Comparison of ENCODE assay signal across 35 cellular contexts in genomic region chr1:119370748-119371147, GRCh38. TPM values are rescaled to one million over a fixed set of nuclear protein-coding genes. Genes with fewer than 3 reads are reported as not detected.
"Had no signal": no experiment of that assay in that cellular context is flagged by ENCODE, and none has a peak within 500 bp of the region (broad histone marks: within the 10 kb centered on the region; RNA-seq: fewer than 3 reads in every experiment).

No MANE protein-coding gene starts in this region.

- H3K27ac ChIP-seq: neural progenitor cell, ovary, parathyroid adenoma, psoas muscle, skin epidermis, spleen, suprapubic skin, testis, tibial artery, transverse colon, upper lobe of right lung, uterus had no signal

- ATAC-seq: psoas muscle; right cardiac atrium; sciatic nerve; stimulated activated memory B cell treated with anti-CD40 and anti-IgM and Interleukin-4, amounts not matched to agents 10 μg/mL and 1 μg/mL and 100 μg/mL, for 72 hours; stimulated activated naive CD8-positive, alpha-beta T cell treated with anti-CD3 and anti-CD28 coated beads, Interleukin-15, amount 100 ng/mL, for 72 hours; stimulated activated naive CD8-positive, alpha-beta T cell treated with anti-CD3 and anti-CD28 coated beads, Interleukin-15, Interleukin-2, amounts not matched to agents 100 U/mL and 50 U/mL, for 24 hours; upper lobe of right lung had no signal

- H3K36me3 ChIP-seq: neural progenitor cell, ovary, spleen, suprapubic skin, tibial artery, transverse colon, upper lobe of right lung, uterus had no signal

- H3K27ac Mint-ChIP-seq: natural killer cell; nephron; neural progenitor cell; progenitor cell of endocrine pancreas; stimulated activated memory B cell treated with anti-CD40 and anti-IgM and Interleukin-4, amounts not matched to agents 10 μg/mL and 1 μg/mL and 100 μg/mL, for 72 hours; stimulated activated naive CD8-positive, alpha-beta T cell treated with anti-CD3 and anti-CD28 coated beads, Interleukin-15, amount 100 ng/mL, for 72 hours; type B pancreatic cell had no signal

- H3K27me3 ChIP-seq: neural progenitor cell, ovary, suprapubic skin, testis, transverse colon, upper lobe of right lung, uterus had no signal

- DNase-seq: natural killer cell; occipital lobe; ovary; posterior cingulate gyrus; psoas muscle; right cardiac atrium; spleen; stimulated activated CD4-positive, alpha-beta T cell treated with anti-CD3 and anti-CD28 coated beads, Interleukin-12 subunit alpha, Interleukin-12 subunit beta, amount 100 ng/mL, for 4 hours; stimulated activated CD4-positive, alpha-beta T cell treated with anti-CD3 and anti-CD28 coated beads, Interleukin-1b, Interleukin-23, amount 100 ng/mL, for 48 hours; stimulated activated CD4-positive, alpha-beta T cell treated with anti-CD3 and anti-CD28 coated beads, Interleukin-4, amount 100 ng/mL, for 1 hour; stimulated activated CD4-positive, alpha-beta T cell treated with anti-CD3 and anti-CD28 coated beads, Interleukin-4, amount 100 ng/mL, for 4 hours; stimulated activated CD8-positive, alpha-beta memory T cell treated with anti-CD3 and anti-CD28 coated beads, Interleukin-4, amount 100 ng/mL, for 48 hours; stimulated activated naive CD4-positive, alpha-beta T cell; stimulated activated naive CD8-positive, alpha-beta T cell treated with anti-CD3 and anti-CD28 coated beads, Interleukin-15, amount 100 ng/mL, for 72 hours; stimulated activated naive CD8-positive, alpha-beta T cell treated with anti-CD3 and anti-CD28 coated beads, Interleukin-15, Interleukin-2, amounts not matched to agents 100 U/mL and 50 U/mL, for 24 hours; substantia nigra; testis; tibial artery; transverse colon; upper lobe of right lung; uterus had no signal

- H3K9ac ChIP-seq: neural progenitor cell, parathyroid adenoma had no signal

- H3K4me3 Mint-ChIP-seq: natural killer cell; nephron; neural progenitor cell; stimulated activated memory B cell treated with anti-CD40 and anti-IgM and Interleukin-4, amounts not matched to agents 10 μg/mL and 1 μg/mL and 100 μg/mL, for 72 hours; stimulated activated naive CD8-positive, alpha-beta T cell treated with anti-CD3 and anti-CD28 coated beads, Interleukin-15, amount 100 ng/mL, for 72 hours; type B pancreatic cell had no signal

- H3K9me3 Mint-ChIP-seq: nephron; neural progenitor cell; stimulated activated memory B cell treated with anti-CD40 and anti-IgM and Interleukin-4, amounts not matched to agents 10 μg/mL and 1 μg/mL and 100 μg/mL, for 72 hours; stimulated activated naive CD8-positive, alpha-beta T cell treated with anti-CD3 and anti-CD28 coated beads, Interleukin-15, amount 100 ng/mL, for 72 hours; type B pancreatic cell had no signal

- H3K4me3 ChIP-seq: neural progenitor cell, ovary, psoas muscle, skin epidermis, smooth muscle cell, spleen, suprapubic skin, testis, tibial artery, transverse colon, upper lobe of right lung, uterus had no signal

- H3K36me3 Mint-ChIP-seq: natural killer cell; neural progenitor cell; stimulated activated memory B cell treated with anti-CD40 and anti-IgM and Interleukin-4, amounts not matched to agents 10 μg/mL and 1 μg/mL and 100 μg/mL, for 72 hours; type B pancreatic cell had no signal

- H3K4me1 ChIP-seq: neural progenitor cell, parathyroid adenoma, psoas muscle, tibial artery, upper lobe of right lung, uterus had no signal

- H3K9me3 ChIP-seq: ovary, psoas muscle, spleen, suprapubic skin, testis, tibial artery, transverse colon, upper lobe of right lung, uterus had no signal

- H3K4me1 Mint-ChIP-seq: natural killer cell; neural progenitor cell; stimulated activated memory B cell treated with anti-CD40 and anti-IgM and Interleukin-4, amounts not matched to agents 10 μg/mL and 1 μg/mL and 100 μg/mL, for 72 hours had no signal

RNA-seq across cellular contexts. Expression of gene HAO2, which starts 2.2 kb away (rescaled TPM):
- total RNA-seq: natural killer cell, occipital lobe, osteoblast, progenitor cell of endocrine pancreas, psoas muscle, renal cortical epithelial cell, right cardiac atrium, sciatic nerve, smooth muscle cell, testis, transverse colon, upper lobe of right lung had no signal
- polyA plus RNA-seq: neural cell, ovary, psoas muscle, right cardiac atrium, smooth muscle cell had no signal

RNA-seq across cellular contexts. Expression of gene HSD3B2, which starts 44.2 kb away (rescaled TPM):
- total RNA-seq: natural killer cell, occipital lobe, osteoblast, progenitor cell of endocrine pancreas, renal cortical epithelial cell, sciatic nerve, smooth muscle cell, spleen, upper lobe of right lung, urinary bladder had no signal
- polyA plus RNA-seq: neural cell, psoas muscle, right cardiac atrium, smooth muscle cell, urinary bladder had no signal
